ENCODE assay signal across 10 cellular contexts in genomic region chr5:39176740-39177628, GRCh38. TPM values are rescaled to one million over a fixed set of nuclear protein-coding genes. Genes with fewer than 3 reads are reported as not detected.
A peak's percentile ranks its signal among the peaks of the same experiment; 100 is the strongest.
DNase-seq lines count a peak whose midpoint lies in the region; ATAC-seq and TF ChIP-seq lines count a peak whose summit lies in the region.
"Had no signal": no experiment of that assay in that cellular context is flagged by ENCODE, and none has a peak within 500 bp of the region (broad histone marks: within the 10 kb centered on the region; RNA-seq: fewer than 3 reads in every experiment).

No MANE protein-coding gene starts in this region.

- no peaks in the 10 kb centered on the region for H3K36me3 ChIP-seq in CD4-positive, alpha-beta memory T cell (ENCODE audit: insufficient read depth, low read length)
- H3K36me3 ChIP-seq in MM.1S (replicated peaks; ENCODE audit: insufficient read depth, low read length) = no peaks in the 10 kb centered on the region

- H3K36me3 Mint-ChIP-seq in CD4-positive, alpha-beta memory T cell = peaks cover 45 to 53% of the 10 kb centered on the region in 2 donors
- peaks cover 14% of the 10 kb centered on the region for H3K36me3 Mint-ChIP-seq in activated naive CD8-positive, alpha-beta T cell treated with anti-CD3 and anti-CD28 coated beads, Interleukin-2, amount 50 U/mL, for 24 hours (ENCODE audit: low read depth)

- no peaks in the 10 kb centered on the region for H3K9me2 ChIP-seq in MM.1S (replicated peaks; ENCODE audit: insufficient read depth, low read length)

- peak; percentile 75 to 82 (median 76) for DNase-seq in CD4-positive, alpha-beta memory T cell
- DNase-seq in MM.1S (peak; percentile 52), NCI-H146 (lab: John Stamatoyannopoulos, UW) (no peak), omental fat pad (ENCODE audit: low spot score) (no peak), H4 (ENCODE audit: low spot score) (no peak), RKO (ENCODE audit: low spot score) (no peak)
- DNase-seq in activated naive CD8-positive, alpha-beta T cell treated with anti-CD3 and anti-CD28 coated beads, Interleukin-2, amount 50 U/mL, for 24 hours = no peak
- DNase-seq: occipital lobe had no signal

- peaks cover 100% of the 10 kb centered on the region for H3K4me1 ChIP-seq in CD4-positive, alpha-beta memory T cell (ENCODE audit: insufficient read depth, low read length)
- peaks cover 19% of the 10 kb centered on the region for H3K4me1 ChIP-seq in MM.1S (ENCODE audit: low read length)

- H3K27me3 Mint-ChIP-seq in CD4-positive, alpha-beta memory T cell = no peaks in the 10 kb centered on the region
- H3K27me3 Mint-ChIP-seq in activated naive CD8-positive, alpha-beta T cell treated with anti-CD3 and anti-CD28 coated beads, Interleukin-2, amount 50 U/mL, for 24 hours = no peaks in the 10 kb centered on the region

- CTCF ChIA-PET in CD4-positive, alpha-beta memory T cell (lab: Charles Lee; ENCODE audit: partially characterized antibody) = interaction anchor here (0.7 to 14.9 kb wide), 16 partner anchors 12 to 107 kb away, joined by 3 to 252 read pairs (median 5); partner anchors contain the start of gene FYB1

- TF ChIP-seq CTCF in MM.1S (IDR thresholded peaks at IDR 0.05; ENCODE audit: low read length) (no peak), omental fat pad (IDR thresholded peaks at IDR 0.05) (no peak)

- no peaks in the 10 kb centered on the region for H3K27me3 ChIP-seq in CD4-positive, alpha-beta memory T cell (ENCODE audit: insufficient read depth, low read length)
- no peaks in the 10 kb centered on the region for H3K27me3 ChIP-seq in MM.1S (replicated peaks; ENCODE audit: insufficient read depth, low read length)

- H3K9ac ChIP-seq in MM.1S (ENCODE audit: low read length) = no peak overlapping the region

- H3K9me3 ChIP-seq in CD4-positive, alpha-beta memory T cell (ENCODE audit: control insufficient read depth in 1 of 2, low read length in 2 of 2) = no peaks in the 10 kb centered on the region
- no peaks in the 10 kb centered on the region for H3K9me3 ChIP-seq in MM.1S (replicated peaks; ENCODE audit: insufficient read depth, low read length)

- H3K4me3 ChIP-seq in CD4-positive, alpha-beta memory T cell (ENCODE audit: low read length in 2 of 2) = peak overlapping the region; percentile 18 to 25
- no peak overlapping the region for H3K4me3 ChIP-seq in MM.1S (ENCODE audit: low read length)

- POLR2A ChIA-PET in CD4-positive, alpha-beta memory T cell (lab: Charles Lee; ENCODE audit: partially characterized antibody) = interaction anchor here (0.9 to 43.1 kb wide), 10 partner anchors 4 to 106 kb away, joined by 4 to 1810 read pairs (median 24); no protein-coding TSS in a partner anchor

- intact Hi-C loops in CD4-positive, alpha-beta memory T cell (cut with micrococcal nuclease) = loop anchor here (1.0 kb wide), 6 partner anchors 10 to 106 kb away; no protein-coding TSS in a partner anchor

- peak overlapping the region; percentile 91 to 97 (median 92) for H3K27ac Mint-ChIP-seq in CD4-positive, alpha-beta memory T cell
- H3K27ac Mint-ChIP-seq in activated naive CD8-positive, alpha-beta T cell treated with anti-CD3 and anti-CD28 coated beads, Interleukin-2, amount 50 U/mL, for 24 hours = peak overlapping the region; percentile 94

- H3K79me2 ChIP-seq in MM.1S (ENCODE audit: low read length) = no peaks in the 10 kb centered on the region

- peak overlapping the region; percentile 56 for H3K27ac ChIP-seq in CD4-positive, alpha-beta memory T cell (ENCODE audit: low read depth, low read length)
- H3K27ac ChIP-seq in MM.1S (ENCODE audit: low read length) = peak overlapping the region; percentile 46; the same call in 1 of the 2 replicates

- H3K9me3 Mint-ChIP-seq in CD4-positive, alpha-beta memory T cell = no peaks in the 10 kb centered on the region
- no peaks in the 10 kb centered on the region for H3K9me3 Mint-ChIP-seq in activated naive CD8-positive, alpha-beta T cell treated with anti-CD3 and anti-CD28 coated beads, Interleukin-2, amount 50 U/mL, for 24 hours

- peak overlapping the region; percentile 12; the same call in 1 of the 2 replicates for H2AFZ ChIP-seq in MM.1S (ENCODE audit: low read length)

- H3F3A ChIP-seq in MM.1S (ENCODE audit: insufficient read depth, low read length) = peaks cover 5% of the 10 kb centered on the region

- H3K4me2 ChIP-seq in MM.1S (ENCODE audit: low read depth, low read length) = peak overlapping the region; percentile 62; the same call in 1 of the 2 replicates

- H3K4me3 Mint-ChIP-seq in CD4-positive, alpha-beta memory T cell = peak overlapping the region; percentile 66 to 81 (median 75)
- peak overlapping the region; percentile 73 for H3K4me3 Mint-ChIP-seq in activated naive CD8-positive, alpha-beta T cell treated with anti-CD3 and anti-CD28 coated beads, Interleukin-2, amount 50 U/mL, for 24 hours

- ATAC-seq in GM21390 (IDR thresholded peaks at IDR 0.05; ENCODE audit: unreplicated experiment) = peak; percentile 56
- peak; percentile 77 for ATAC-seq in activated naive CD8-positive, alpha-beta T cell treated with anti-CD3 and anti-CD28 coated beads, Interleukin-2, amount 50 U/mL, for 24 hours
- ATAC-seq in omental fat pad (ENCODE audit: low FRiP score) = no peak
- ATAC-seq: Panc1 had no signal

- H4K20me1 ChIP-seq in MM.1S (ENCODE audit: insufficient read depth, low read length) = no peaks in the 10 kb centered on the region

- peaks cover 83 to 96% (median 92%) of the 10 kb centered on the region in 4 donors for H3K4me1 Mint-ChIP-seq in CD4-positive, alpha-beta memory T cell
- peaks cover 93% of the 10 kb centered on the region for H3K4me1 Mint-ChIP-seq in activated naive CD8-positive, alpha-beta T cell treated with anti-CD3 and anti-CD28 coated beads, Interleukin-2, amount 50 U/mL, for 24 hours

RNA-seq across cellular contexts. Expression of gene FYB1, which starts 42.4 kb away (rescaled TPM):
- total RNA-seq in CD4-positive, alpha-beta memory T cell = 100 to 1,000 TPM; 571 to 596 TPM
- 100 to 1,000 TPM; 184 to 414 TPM for polyA plus RNA-seq in CD4-positive, alpha-beta memory T cell
- total RNA-seq in omental fat pad = 10 to 100 TPM; 13.2 to 46.2 (median 22.6) TPM
- total RNA-seq in H4 (2014; rRNA removed; shearing (Covaris generic)) = 0.04 and 0.17 TPM in 2 replicates

Comparison
In these comparisons a context has a peak if more than half of its experiments do, and no peak if none do; other contexts are left out.
1. DNase-seq: peak in CD4-positive, alpha-beta memory T cell (5 of 5) and MM.1S (single experiment); none in activated naive CD8-positive, alpha-beta T cell treated with anti-CD3 and anti-CD28 coated beads, Interleukin-2, amount 50 U/mL, for 24 hours (single experiment), NCI-H146 (single experiment), omental fat pad (single experiment), H4 (single experiment) and RKO (single experiment).
2. RNA of gene FYB1, which starts 42.4 kb away (total RNA-seq): 571 to 596 TPM in CD4-positive, alpha-beta memory T cell; 13.2 to 46.2 TPM in omental fat pad and 0.04 to 0.17 TPM in H4; every median in the first group is over 10 times any median in the second.